ENCODE assay signal across 1 cellular context in the genomic region with DNA sequence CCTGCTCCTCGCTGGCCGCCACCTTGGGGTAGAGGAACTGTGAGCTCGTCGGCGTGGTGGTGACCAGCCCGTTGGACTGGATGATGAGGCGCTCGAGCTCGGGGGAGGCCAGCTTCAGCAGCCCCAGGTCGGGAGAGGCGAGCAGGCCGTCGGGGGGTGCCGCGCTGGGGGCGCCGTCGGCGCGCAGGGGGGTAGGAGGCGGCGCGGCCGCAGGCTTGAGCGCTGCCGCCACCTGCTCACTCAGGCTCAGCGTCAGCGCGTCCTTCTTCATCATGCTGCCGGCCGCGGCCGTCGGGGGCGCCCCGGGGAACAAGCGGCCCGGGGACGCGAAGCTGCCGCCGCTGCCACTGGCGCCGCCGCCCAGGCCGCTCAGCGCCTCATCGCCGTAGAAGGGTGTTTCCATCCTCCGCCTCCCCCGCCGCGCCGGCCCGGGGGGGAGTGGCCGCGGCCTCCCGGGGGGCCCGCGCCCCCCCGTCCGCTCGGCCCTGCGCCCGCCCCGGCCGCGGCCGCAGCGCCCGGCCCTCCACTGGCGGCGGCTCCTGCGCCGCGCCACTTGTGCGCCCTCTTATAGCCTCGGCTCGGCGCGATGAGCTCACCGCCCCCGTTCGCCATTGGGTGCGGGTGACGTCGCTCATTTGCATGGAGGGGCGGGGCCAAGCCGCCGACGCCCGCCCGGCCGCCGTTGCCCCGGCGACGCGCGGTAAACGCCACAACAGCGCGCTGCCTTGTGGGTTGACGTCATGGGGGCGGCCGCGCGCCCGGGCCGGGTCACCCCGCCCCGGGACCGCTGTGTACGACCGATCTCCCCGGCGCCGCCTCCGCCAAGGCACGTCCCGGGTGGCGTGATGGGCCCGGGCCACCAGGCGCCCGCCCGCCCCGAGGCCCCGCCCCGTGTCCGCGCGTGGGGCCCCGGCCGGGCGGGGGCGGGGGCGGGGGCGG.
TF ChIP-seq lines count a peak whose summit lies in the region.

TSS of gene JUND (minus strand) at position 541 of the 939 bp plus-strand sequence. CDS start at position 403, 138 bp downstream.

TF ChIP-seq in K562, 482 proteins besides CTCF, POLR2A, EP300 and RAD21 (continued from another document and continues in another):
- TF ChIP-seq SIN3A (IDR thresholded peaks at IDR 0.05; ENCODE audit: borderline replicate concordance in 2 of 2, control insufficient read depth in 1 of 2, low read depth in 2 of 2, low read length in 2 of 2) (peak in 1 of 2 experiments; percentile 83; a peak in 2 of 4 replicates), THAP12 (CRISPR knock-in tag; IDR thresholded peaks at IDR 0.05) (peak; percentile 82), ZNF830 (CRISPR knock-in tag; IDR thresholded peaks at IDR 0.05) (no peak), FOXJ3 (CRISPR knock-in tag; IDR thresholded peaks at IDR 0.05) (peak; percentile 100), ZBTB2 (IDR thresholded peaks at IDR 0.05) (no peak), GTF3C2 (IDR thresholded peaks at IDR 0.05; ENCODE audit: borderline replicate concordance, extremely low read depth, insufficient read length) (no peak), NFATC3 (IDR thresholded peaks at IDR 0.05) (no peak), TEAD1 (CRISPR knock-in tag; IDR thresholded peaks at IDR 0.05) (no peak), GTF2E2 (tag; IDR thresholded peaks at IDR 0.05) (peak; percentile 63; the same call in 1 of the 2 replicates), ZNF785 (CRISPR knock-in tag; IDR thresholded peaks at IDR 0.05) (no peak), ZBTB7A (IDR thresholded peaks at IDR 0.05; ENCODE audit: borderline replicate concordance, control insufficient read depth, low read depth, low read length) (peak; percentile 94), NRF1 (conservative IDR thresholded peaks at IDR 0.05 in 1 of 2, IDR thresholded peaks at IDR 0.05 in 1 of 2) (peak; percentile 75 to 80; a peak in 3 of 4 replicates), NEUROD1 (IDR thresholded peaks at IDR 0.05; ENCODE audit: borderline replicate concordance, low read depth, low read length, partially characterized antibody) (peak; percentile 96), IFI16 (CRISPR knock-in tag; IDR thresholded peaks at IDR 0.05) (no peak), MYNN (IDR thresholded peaks at IDR 0.05) (no peak), MYNN (CRISPR knock-in tag; IDR thresholded peaks at IDR 0.05) (no peak), SP2 (IDR thresholded peaks at IDR 0.05; ENCODE audit: extremely low read depth, low read depth, low read length, poor library complexity, severe bottlenecking) (peak; percentile 30), NFXL1 (CRISPR knock-in tag; IDR thresholded peaks at IDR 0.05) (no peak), RBM22 (IDR thresholded peaks at IDR 0.05; ENCODE audit: low read depth, low read length, poor library complexity, severe bottlenecking) (peak; percentile 81), CTBP1 (IDR thresholded peaks at IDR 0.05; ENCODE audit: borderline replicate concordance) (peak; percentile 97), DIDO1 (tag; IDR thresholded peaks at IDR 0.05; ENCODE audit: low read depth) (no peak), HNRNPL (IDR thresholded peaks at IDR 0.05; ENCODE audit: low read depth, low read length) (peak; percentile 72; the same call in 1 of the 2 replicates), BRF1 (IDR thresholded peaks at IDR 0.05; ENCODE audit: borderline replicate concordance, extremely low read depth, insufficient read length) (no peak), STAG1 (CRISPR knock-in tag; IDR thresholded peaks at IDR 0.05; ENCODE audit: borderline replicate concordance) (0 out of 2 replicates have a peak, but pooled peaks have one; percentile 35), ETV1 (tag; conservative IDR thresholded peaks at IDR 0.05; ENCODE audit: low read depth) (no peak), TCFL5 (CRISPR knock-in tag; conservative IDR thresholded peaks at IDR 0.05) (no peak), HOXB6 (CRISPR knock-in tag; IDR thresholded peaks at IDR 0.05; ENCODE audit: borderline replicate concordance) (no peak), RBFOX2 (IDR thresholded peaks at IDR 0.05; ENCODE audit: low read depth, low read length) (peak; percentile 95), JUN (IDR thresholded peaks at IDR 0.05; ENCODE audit: borderline replicate concordance, low read depth, low read length) (peak; percentile 97), JUN (CRISPR knock-in tag; IDR thresholded peaks at IDR 0.05; ENCODE audit: borderline replicate concordance) (peak; percentile 97), FOSL1 (tag; conservative IDR thresholded peaks at IDR 0.05) (peak; percentile 79), HDAC6 (IDR thresholded peaks at IDR 0.05; ENCODE audit: low read depth, low read length) (no peak), PPARD (CRISPR knock-in tag; IDR thresholded peaks at IDR 0.05) (no peak)
- TF ChIP-seq, protein P1, sequence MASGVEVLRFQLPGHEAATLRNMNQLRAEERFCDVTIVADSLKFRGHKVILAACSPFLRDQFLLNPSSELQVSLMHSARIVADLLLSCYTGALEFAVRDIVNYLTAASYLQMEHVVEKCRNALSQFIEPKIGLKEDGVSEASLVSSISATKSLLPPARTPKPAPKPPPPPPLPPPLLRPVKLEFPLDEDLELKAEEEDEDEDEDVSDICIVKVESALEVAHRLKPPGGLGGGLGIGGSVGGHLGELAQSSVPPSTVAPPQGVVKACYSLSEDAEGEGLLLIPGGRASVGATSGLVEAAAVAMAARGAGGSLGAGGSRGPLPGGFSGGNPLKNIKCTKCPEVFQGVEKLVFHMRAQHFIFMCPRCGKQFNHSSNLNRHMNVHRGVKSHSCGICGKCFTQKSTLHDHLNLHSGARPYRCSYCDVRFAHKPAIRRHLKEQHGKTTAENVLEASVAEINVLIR (CRISPR knock-in tag; IDR thresholded peaks at IDR 0.05), result peak; percentile 78
- TF ChIP-seq, protein P2, sequence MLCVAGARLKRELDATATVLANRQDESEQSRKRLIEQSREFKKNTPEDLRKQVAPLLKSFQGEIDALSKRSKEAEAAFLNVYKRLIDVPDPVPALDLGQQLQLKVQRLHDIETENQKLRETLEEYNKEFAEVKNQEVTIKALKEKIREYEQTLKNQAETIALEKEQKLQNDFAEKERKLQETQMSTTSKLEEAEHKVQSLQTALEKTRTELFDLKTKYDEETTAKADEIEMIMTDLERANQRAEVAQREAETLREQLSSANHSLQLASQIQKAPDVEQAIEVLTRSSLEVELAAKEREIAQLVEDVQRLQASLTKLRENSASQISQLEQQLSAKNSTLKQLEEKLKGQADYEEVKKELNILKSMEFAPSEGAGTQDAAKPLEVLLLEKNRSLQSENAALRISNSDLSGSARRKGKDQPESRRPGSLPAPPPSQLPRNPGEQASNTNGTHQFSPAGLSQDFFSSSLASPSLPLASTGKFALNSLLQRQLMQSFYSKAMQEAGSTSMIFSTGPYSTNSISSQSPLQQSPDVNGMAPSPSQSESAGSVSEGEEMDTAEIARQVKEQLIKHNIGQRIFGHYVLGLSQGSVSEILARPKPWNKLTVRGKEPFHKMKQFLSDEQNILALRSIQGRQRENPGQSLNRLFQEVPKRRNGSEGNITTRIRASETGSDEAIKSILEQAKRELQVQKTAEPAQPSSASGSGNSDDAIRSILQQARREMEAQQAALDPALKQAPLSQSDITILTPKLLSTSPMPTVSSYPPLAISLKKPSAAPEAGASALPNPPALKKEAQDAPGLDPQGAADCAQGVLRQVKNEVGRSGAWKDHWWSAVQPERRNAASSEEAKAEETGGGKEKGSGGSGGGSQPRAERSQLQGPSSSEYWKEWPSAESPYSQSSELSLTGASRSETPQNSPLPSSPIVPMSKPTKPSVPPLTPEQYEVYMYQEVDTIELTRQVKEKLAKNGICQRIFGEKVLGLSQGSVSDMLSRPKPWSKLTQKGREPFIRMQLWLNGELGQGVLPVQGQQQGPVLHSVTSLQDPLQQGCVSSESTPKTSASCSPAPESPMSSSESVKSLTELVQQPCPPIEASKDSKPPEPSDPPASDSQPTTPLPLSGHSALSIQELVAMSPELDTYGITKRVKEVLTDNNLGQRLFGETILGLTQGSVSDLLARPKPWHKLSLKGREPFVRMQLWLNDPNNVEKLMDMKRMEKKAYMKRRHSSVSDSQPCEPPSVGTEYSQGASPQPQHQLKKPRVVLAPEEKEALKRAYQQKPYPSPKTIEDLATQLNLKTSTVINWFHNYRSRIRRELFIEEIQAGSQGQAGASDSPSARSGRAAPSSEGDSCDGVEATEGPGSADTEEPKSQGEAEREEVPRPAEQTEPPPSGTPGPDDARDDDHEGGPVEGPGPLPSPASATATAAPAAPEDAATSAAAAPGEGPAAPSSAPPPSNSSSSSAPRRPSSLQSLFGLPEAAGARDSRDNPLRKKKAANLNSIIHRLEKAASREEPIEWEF (CRISPR knock-in tag; IDR thresholded peaks at IDR 0.05), result no peak
- TF ChIP-seq, protein P3, sequence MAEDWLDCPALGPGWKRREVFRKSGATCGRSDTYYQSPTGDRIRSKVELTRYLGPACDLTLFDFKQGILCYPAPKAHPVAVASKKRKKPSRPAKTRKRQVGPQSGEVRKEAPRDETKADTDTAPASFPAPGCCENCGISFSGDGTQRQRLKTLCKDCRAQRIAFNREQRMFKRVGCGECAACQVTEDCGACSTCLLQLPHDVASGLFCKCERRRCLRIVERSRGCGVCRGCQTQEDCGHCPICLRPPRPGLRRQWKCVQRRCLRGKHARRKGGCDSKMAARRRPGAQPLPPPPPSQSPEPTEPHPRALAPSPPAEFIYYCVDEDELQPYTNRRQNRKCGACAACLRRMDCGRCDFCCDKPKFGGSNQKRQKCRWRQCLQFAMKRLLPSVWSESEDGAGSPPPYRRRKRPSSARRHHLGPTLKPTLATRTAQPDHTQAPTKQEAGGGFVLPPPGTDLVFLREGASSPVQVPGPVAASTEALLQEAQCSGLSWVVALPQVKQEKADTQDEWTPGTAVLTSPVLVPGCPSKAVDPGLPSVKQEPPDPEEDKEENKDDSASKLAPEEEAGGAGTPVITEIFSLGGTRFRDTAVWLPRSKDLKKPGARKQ (CRISPR knock-in tag; IDR thresholded peaks at IDR 0.05), result no peak
